2 cellular contexts compared by ENCODE assay signal in the genomic region with DNA sequence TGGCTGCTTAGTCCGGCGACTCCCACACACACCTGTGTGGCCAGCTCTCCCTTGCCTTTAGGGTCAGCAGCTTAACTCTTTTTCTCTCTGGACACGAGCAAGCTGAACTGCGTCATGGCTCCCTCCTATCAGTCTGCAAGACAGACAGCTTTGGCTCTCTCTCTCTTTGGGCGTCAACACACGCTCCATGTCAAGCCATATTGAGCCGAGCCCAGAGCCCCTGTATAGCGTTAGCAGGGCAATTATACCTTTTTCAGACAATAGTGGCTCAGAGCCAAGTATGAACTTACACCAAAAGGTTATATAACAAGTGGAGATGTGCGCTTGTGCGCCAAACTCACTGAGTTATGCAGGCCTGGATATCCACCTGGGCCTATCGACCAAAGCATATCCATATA.
TF ChIP-seq lines count a peak whose summit lies in the region.

No MANE protein-coding gene starts in this region.

TF ChIP-seq in HepG2, 621 proteins besides CTCF, POLR2A, EP300 and RAD21 (continued from another document and continues in another):
- TF ChIP-seq, protein P1, sequence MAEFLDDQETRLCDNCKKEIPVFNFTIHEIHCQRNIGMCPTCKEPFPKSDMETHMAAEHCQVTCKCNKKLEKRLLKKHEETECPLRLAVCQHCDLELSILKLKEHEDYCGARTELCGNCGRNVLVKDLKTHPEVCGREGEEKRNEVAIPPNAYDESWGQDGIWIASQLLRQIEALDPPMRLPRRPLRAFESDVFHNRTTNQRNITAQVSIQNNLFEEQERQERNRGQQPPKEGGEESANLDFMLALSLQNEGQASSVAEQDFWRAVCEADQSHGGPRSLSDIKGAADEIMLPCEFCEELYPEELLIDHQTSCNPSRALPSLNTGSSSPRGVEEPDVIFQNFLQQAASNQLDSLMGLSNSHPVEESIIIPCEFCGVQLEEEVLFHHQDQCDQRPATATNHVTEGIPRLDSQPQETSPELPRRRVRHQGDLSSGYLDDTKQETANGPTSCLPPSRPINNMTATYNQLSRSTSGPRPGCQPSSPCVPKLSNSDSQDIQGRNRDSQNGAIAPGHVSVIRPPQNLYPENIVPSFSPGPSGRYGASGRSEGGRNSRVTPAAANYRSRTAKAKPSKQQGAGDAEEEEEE (CRISPR knock-in tag; IDR thresholded peaks at IDR 0.05; ENCODE audit: borderline replicate concordance), result no peak
- TF ChIP-seq ZNF101 (CRISPR knock-in tag; IDR thresholded peaks at IDR 0.05; ENCODE audit: borderline replicate concordance, low read depth), result no peak
- TF ChIP-seq RAD51 (IDR thresholded peaks at IDR 0.05; ENCODE audit: borderline replicate concordance), result no peak
- no peak for TF ChIP-seq TEAD2 (CRISPR knock-in tag; IDR thresholded peaks at IDR 0.05)
- TF ChIP-seq ATF1 (CRISPR knock-in tag; IDR thresholded peaks at IDR 0.05), result no peak
- TF ChIP-seq, protein P2, sequence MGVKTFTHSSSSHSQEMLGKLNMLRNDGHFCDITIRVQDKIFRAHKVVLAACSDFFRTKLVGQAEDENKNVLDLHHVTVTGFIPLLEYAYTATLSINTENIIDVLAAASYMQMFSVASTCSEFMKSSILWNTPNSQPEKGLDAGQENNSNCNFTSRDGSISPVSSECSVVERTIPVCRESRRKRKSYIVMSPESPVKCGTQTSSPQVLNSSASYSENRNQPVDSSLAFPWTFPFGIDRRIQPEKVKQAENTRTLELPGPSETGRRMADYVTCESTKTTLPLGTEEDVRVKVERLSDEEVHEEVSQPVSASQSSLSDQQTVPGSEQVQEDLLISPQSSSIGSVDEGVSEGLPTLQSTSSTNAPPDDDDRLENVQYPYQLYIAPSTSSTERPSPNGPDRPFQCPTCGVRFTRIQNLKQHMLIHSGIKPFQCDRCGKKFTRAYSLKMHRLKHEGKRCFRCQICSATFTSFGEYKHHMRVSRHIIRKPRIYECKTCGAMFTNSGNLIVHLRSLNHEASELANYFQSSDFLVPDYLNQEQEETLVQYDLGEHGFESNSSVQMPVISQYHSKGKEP (CRISPR knock-in tag; IDR thresholded peaks at IDR 0.05), result no peak
- no peak for TF ChIP-seq MLLT10 (CRISPR knock-in tag; IDR thresholded peaks at IDR 0.05)
- TF ChIP-seq SNAI1 (CRISPR knock-in tag; IDR thresholded peaks at IDR 0.05; ENCODE audit: borderline replicate concordance), result no peak
- TF ChIP-seq ZBTB8A (CRISPR knock-in tag; IDR thresholded peaks at IDR 0.05; ENCODE audit: borderline replicate concordance, low read depth), result no peak
- no peak for TF ChIP-seq EZH2 (conservative IDR thresholded peaks at IDR 0.05; ENCODE audit: low read depth, low read length)
- TF ChIP-seq MBD4 (IDR thresholded peaks at IDR 0.05; ENCODE audit: borderline replicate concordance, low read length), result no peak
- peak; percentile 17; the same call in 1 of the 2 replicates for TF ChIP-seq PAXIP1 (CRISPR knock-in tag; conservative IDR thresholded peaks at IDR 0.05)
- 0 out of 2 replicates have a peak, but pooled peaks have one; percentile 3 for TF ChIP-seq ZNF30 (CRISPR knock-in tag; IDR thresholded peaks at IDR 0.05)
- TF ChIP-seq TIGD3 (CRISPR knock-in tag; IDR thresholded peaks at IDR 0.05; ENCODE audit: borderline replicate concordance), result no peak
- TF ChIP-seq MAF1 (CRISPR knock-in tag; IDR thresholded peaks at IDR 0.05; ENCODE audit: borderline replicate concordance), result no peak
- TF ChIP-seq, protein P3, sequence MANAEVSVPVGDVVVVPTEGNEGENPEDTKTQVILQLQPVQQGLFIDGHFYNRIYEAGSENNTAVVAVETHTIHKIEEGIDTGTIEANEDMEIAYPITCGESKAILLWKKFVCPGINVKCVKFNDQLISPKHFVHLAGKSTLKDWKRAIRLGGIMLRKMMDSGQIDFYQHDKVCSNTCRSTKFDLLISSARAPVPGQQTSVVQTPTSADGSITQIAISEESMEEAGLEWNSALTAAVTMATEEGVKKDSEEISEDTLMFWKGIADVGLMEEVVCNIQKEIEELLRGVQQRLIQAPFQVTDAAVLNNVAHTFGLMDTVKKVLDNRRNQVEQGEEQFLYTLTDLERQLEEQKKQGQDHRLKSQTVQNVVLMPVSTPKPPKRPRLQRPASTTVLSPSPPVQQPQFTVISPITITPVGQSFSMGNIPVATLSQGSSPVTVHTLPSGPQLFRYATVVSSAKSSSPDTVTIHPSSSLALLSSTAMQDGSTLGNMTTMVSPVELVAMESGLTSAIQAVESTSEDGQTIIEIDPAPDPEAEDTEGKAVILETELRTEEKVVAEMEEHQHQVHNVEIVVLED (CRISPR knock-in tag; IDR thresholded peaks at IDR 0.05; ENCODE audit: borderline replicate concordance), result no peak

TF ChIP-seq in K562, 482 proteins besides CTCF, POLR2A, EP300 and RAD21 (continued from another document):
- TF ChIP-seq, protein P4, sequence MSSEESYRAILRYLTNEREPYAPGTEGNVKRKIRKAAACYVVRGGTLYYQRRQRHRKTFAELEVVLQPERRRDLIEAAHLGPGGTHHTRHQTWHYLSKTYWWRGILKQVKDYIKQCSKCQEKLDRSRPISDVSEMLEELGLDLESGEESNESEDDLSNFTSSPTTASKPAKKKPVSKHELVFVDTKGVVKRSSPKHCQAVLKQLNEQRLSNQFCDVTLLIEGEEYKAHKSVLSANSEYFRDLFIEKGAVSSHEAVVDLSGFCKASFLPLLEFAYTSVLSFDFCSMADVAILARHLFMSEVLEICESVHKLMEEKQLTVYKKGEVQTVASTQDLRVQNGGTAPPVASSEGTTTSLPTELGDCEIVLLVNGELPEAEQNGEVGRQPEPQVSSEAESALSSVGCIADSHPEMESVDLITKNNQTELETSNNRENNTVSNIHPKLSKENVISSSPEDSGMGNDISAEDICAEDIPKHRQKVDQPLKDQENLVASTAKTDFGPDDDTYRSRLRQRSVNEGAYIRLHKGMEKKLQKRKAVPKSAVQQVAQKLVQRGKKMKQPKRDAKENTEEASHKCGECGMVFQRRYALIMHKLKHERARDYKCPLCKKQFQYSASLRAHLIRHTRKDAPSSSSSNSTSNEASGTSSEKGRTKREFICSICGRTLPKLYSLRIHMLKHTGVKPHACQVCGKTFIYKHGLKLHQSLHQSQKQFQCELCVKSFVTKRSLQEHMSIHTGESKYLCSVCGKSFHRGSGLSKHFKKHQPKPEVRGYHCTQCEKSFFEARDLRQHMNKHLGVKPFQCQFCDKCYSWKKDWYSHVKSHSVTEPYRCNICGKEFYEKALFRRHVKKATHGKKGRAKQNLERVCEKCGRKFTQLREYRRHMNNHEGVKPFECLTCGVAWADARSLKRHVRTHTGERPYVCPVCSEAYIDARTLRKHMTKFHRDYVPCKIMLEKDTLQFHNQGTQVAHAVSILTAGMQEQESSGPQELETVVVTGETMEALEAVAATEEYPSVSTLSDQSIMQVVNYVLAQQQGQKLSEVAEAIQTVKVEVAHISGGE (CRISPR knock-in tag; IDR thresholded peaks at IDR 0.05), result 0 out of 6 replicates have a peak, but pooled peaks of 1 of the 3 experiments have one; percentile 50
- TF ChIP-seq HLTF (IDR thresholded peaks at IDR 0.05), result no peak
- TF ChIP-seq MEIS2 (IDR thresholded peaks at IDR 0.05; ENCODE audit: partially characterized antibody), result peak; percentile 30
- TF ChIP-seq E2F5 (CRISPR knock-in tag; IDR thresholded peaks at IDR 0.05), result no peak
- TF ChIP-seq KDM4B (IDR thresholded peaks at IDR 0.05; ENCODE audit: borderline replicate concordance in 2 of 2, low read depth in 1 of 2), result no peak
- TF ChIP-seq NFIC (IDR thresholded peaks at IDR 0.05), result peak; percentile 44
